Comparison of ENCODE assay signal across 3 cellular contexts in the genomic region with DNA sequence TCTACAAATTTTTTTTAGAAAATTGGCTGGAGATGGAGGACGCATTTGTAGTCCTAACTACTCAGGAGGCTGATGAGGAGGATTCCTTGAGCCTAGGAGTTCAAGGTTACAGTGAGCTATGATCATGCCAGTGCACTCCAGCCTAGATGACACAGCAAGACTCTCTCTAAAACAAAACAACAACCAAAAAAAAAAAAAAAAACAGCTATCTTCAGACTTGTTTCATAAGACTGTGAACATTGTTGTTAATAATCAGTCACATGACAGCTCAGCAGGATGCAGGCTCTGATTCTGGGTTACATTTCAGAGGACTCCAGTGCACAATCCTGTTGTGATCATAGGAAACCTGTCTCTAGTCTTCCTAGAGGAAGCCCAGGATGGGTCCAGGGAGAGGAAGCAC.
TF ChIP-seq lines count a peak whose summit lies in the region.

No MANE protein-coding gene starts in this region.

TF ChIP-seq in GM23338, 12 proteins besides CTCF, POLR2A, EP300 and RAD21 (continues in another document):
- TF ChIP-seq NANOG (IDR thresholded peaks at IDR 0.05; ENCODE audit: borderline replicate concordance), result no peak
- TF ChIP-seq, protein P1, sequence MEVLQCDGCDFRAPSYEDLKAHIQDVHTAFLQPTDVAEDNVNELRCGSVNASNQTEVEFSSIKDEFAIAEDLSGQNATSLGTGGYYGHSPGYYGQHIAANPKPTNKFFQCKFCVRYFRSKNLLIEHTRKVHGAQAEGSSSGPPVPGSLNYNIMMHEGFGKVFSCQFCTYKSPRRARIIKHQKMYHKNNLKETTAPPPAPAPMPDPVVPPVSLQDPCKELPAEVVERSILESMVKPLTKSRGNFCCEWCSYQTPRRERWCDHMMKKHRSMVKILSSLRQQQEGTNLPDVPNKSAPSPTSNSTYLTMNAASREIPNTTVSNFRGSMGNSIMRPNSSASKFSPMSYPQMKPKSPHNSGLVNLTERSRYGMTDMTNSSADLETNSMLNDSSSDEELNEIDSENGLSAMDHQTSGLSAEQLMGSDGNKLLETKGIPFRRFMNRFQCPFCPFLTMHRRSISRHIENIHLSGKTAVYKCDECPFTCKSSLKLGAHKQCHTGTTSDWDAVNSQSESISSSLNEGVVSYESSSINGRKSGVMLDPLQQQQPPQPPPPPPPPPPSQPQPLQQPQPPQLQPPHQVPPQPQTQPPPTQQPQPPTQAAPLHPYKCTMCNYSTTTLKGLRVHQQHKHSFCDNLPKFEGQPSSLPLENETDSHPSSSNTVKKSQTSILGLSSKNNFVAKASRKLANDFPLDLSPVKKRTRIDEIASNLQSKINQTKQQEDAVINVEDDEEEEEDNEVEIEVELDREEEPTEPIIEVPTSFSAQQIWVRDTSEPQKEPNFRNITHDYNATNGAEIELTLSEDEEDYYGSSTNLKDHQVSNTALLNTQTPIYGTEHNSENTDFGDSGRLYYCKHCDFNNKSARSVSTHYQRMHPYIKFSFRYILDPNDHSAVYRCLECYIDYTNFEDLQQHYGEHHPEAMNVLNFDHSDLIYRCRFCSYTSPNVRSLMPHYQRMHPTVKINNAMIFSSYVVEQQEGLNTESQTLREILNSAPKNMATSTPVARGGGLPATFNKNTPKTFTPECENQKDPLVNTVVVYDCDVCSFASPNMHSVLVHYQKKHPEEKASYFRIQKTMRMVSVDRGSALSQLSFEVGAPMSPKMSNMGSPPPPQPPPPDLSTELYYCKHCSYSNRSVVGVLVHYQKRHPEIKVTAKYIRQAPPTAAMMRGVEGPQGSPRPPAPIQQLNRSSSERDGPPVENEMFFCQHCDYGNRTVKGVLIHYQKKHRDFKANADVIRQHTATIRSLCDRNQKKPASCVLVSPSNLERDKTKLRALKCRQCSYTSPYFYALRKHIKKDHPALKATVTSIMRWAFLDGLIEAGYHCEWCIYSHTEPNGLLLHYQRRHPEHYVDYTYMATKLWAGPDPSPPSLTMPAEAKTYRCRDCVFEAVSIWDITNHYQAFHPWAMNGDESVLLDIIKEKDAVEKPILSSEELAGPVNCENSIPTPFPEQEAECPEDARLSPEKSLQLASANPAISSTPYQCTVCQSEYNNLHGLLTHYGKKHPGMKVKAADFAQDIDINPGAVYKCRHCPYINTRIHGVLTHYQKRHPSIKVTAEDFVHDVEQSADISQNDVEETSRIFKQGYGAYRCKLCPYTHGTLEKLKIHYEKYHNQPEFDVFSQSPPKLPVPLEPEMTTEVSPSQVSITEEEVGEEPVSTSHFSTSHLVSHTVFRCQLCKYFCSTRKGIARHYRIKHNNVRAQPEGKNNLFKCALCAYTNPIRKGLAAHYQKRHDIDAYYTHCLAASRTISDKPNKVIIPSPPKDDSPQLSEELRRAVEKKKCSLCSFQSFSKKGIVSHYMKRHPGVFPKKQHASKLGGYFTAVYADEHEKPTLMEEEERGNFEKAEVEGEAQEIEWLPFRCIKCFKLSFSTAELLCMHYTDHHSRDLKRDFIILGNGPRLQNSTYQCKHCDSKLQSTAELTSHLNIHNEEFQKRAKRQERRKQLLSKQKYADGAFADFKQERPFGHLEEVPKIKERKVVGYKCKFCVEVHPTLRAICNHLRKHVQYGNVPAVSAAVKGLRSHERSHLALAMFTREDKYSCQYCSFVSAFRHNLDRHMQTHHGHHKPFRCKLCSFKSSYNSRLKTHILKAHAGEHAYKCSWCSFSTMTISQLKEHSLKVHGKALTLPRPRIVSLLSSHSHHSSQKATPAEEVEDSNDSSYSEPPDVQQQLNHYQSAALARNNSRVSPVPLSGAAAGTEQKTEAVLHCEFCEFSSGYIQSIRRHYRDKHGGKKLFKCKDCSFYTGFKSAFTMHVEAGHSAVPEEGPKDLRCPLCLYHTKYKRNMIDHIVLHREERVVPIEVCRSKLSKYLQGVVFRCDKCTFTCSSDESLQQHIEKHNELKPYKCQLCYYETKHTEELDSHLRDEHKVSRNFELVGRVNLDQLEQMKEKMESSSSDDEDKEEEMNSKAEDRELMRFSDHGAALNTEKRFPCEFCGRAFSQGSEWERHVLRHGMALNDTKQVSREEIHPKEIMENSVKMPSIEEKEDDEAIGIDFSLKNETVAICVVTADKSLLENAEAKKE (CRISPR knock-in tag; IDR thresholded peaks at IDR 0.05), result no peak
- TF ChIP-seq EZH2 (IDR thresholded peaks at IDR 0.05; ENCODE audit: low read depth, unreplicated experiment), result no peak
- TF ChIP-seq EZH2phosphoT487 (IDR thresholded peaks at IDR 0.05; ENCODE audit: unreplicated experiment), result no peak

TF ChIP-seq in K562, 482 proteins besides CTCF, POLR2A, EP300 and RAD21 (continues in another document):
- TF ChIP-seq XRCC4 (IDR thresholded peaks at IDR 0.05; ENCODE audit: extremely low read depth, insufficient read depth, insufficient read length) (no peak), ZNF408 (CRISPR knock-in tag; IDR thresholded peaks at IDR 0.05; ENCODE audit: low read depth) (no peak), SIN3A (IDR thresholded peaks at IDR 0.05; ENCODE audit: borderline replicate concordance in 2 of 2, control insufficient read depth in 1 of 2, low read depth in 2 of 2, low read length in 2 of 2) (no peak), L3MBTL2 (IDR thresholded peaks at IDR 0.05) (peak; percentile 58; the same call in 1 of the 2 replicates), LCOR (CRISPR knock-in tag; IDR thresholded peaks at IDR 0.05) (no peak), NFE2 (IDR thresholded peaks at IDR 0.05; ENCODE audit: low read depth) (peak; percentile 67)
- TF ChIP-seq, protein P2, sequence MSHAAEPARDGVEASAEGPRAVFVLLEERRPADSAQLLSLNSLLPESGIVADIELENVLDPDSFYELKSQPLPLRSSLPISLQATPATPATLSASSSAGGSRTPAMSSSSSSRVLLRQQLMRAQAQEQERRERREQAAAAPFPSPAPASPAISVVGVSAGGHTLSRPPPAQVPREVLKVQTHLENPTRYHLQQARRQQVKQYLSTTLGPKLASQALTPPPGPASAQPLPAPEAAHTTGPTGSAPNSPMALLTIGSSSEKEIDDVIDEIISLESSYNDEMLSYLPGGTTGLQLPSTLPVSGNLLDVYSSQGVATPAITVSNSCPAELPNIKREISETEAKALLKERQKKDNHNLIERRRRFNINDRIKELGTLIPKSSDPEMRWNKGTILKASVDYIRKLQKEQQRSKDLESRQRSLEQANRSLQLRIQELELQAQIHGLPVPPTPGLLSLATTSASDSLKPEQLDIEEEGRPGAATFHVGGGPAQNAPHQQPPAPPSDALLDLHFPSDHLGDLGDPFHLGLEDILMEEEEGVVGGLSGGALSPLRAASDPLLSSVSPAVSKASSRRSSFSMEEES (CRISPR knock-in tag; IDR thresholded peaks at IDR 0.05), result peak; percentile 93

TF ChIP-seq in neural cell, 6 proteins besides CTCF, POLR2A, EP300 and RAD21:
- TF ChIP-seq POLR2AphosphoS5 (IDR thresholded peaks at IDR 0.05), result peak; percentile 12
- no peak for TF ChIP-seq MXI1 (conservative IDR thresholded peaks at IDR 0.05; ENCODE audit: poor library complexity, severe bottlenecking)
